Comparison of ENCODE assay signal across 21 cellular contexts in the genomic region with DNA sequence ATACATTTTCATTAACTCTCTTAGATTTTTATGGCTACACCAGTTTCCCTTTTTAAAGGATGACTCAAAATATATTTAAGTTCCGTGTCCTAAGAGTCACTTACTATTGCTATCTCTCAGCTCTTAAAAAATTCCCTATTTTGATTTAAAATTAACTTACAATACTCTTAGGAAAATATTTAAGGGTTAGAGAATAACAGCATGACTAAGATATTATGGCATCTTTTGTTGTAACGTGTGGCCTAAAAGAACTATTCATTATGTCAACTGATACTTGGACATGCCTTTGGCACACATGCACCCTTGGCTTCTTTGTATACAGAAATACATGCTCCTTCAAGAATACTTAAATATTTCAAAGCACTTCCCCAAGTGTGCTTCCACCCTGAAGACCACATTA. TPM values are rescaled to one million over a fixed set of nuclear protein-coding genes. Genes with fewer than 3 reads are reported as not detected.
DNase-seq lines count a peak whose midpoint lies in the region; ATAC-seq and TF ChIP-seq lines count a peak whose summit lies in the region.
"Had no signal": no experiment of that assay in that cellular context is flagged by ENCODE, and none has a peak within 500 bp of the region (broad histone marks: within the 10 kb centered on the region; RNA-seq: fewer than 3 reads in every experiment).

No MANE protein-coding gene starts in this region.

- no peak for ATAC-seq in activated naive CD4-positive, alpha-beta T cell treated with anti-CD3 and anti-CD28 coated beads, Interleukin-2, amount 50 U/mL, for 72 hours
- ATAC-seq: effector memory CD8-positive, alpha-beta T cell; lower lobe of right lung; natural killer cell; stimulated activated memory B cell treated with anti-CD40 and anti-IgM and Interleukin-4, amounts not matched to agents 10 μg/mL and 1 μg/mL and 100 μg/mL, for 72 hours; T-cell had no signal

- TF ChIP-seq CTCF in osteoblast (IDR thresholded peaks at IDR 0.05; ENCODE audit: extremely low read depth, low read depth, low read length), result no peak

- H3K9me3 ChIP-seq in adipocyte (ENCODE audit: control insufficient read depth, low read length) (no peaks in the 10 kb centered on the region), osteoblast (ENCODE audit: low read depth, low read length) (no peaks in the 10 kb centered on the region)
- H3K9me3 ChIP-seq: BLaER1, lower lobe of right lung, prostate gland, thyroid gland had no signal

- H3K36me3 ChIP-seq in adipocyte (ENCODE audit: control insufficient read depth, insufficient read depth, low read length, severe bottlenecking), result no peaks in the 10 kb centered on the region
- H3K36me3 ChIP-seq in osteoblast (ENCODE audit: insufficient read depth, low read length), result no peaks in the 10 kb centered on the region
- H3K36me3 ChIP-seq: BLaER1, lower lobe of right lung, prostate gland, thyroid gland had no signal

- no peak overlapping the region for H3K27ac ChIP-seq in osteoblast (ENCODE audit: low read depth, low read length)
- H3K27ac ChIP-seq: BLaER1, lower lobe of right lung, prostate gland, RWPE1, thyroid gland had no signal

- peak; percentile 22 for DNase-seq in ELR (ENCODE audit: low read depth)
- DNase-seq in adipocyte (ENCODE audit: low read depth), result peak; percentile 71
- DNase-seq in fibroblast of gingiva (ENCODE audit: low read depth), result peak; percentile 50
- DNase-seq in osteoblast (ENCODE audit: insufficient read length, low spot score, missing footprints), result peak; percentile 46
- no peak for DNase-seq in CD1c-positive myeloid dendritic cell (ENCODE audit: extremely low spot score)
- no peak for DNase-seq in activated naive CD4-positive, alpha-beta T cell treated with anti-CD3 and anti-CD28 coated beads, Interleukin-2, amount 50 U/mL, for 72 hours (ENCODE audit: low spot score in 2 of 2)
- no peak for DNase-seq in OCI-M2 (lab: John Stamatoyannopoulos, UW; ENCODE audit: unreplicated experiment)
- DNase-seq in NCI-H510A (lab: John Stamatoyannopoulos, UW), result no peak
- DNase-seq: activated CD4-positive, alpha-beta T cell treated with anti-CD3 and anti-CD28 coated beads, Interleukin-2, amount 50 U/mL, for 48 hours; activated T-cell treated with anti-CD3 and anti-CD28 coated beads, Interleukin-2, amount 50 U/mL, for 24 hours; effector memory CD8-positive, alpha-beta T cell; lower lobe of right lung; natural killer cell; NCI-H1436; NCI-H2227 treated with DMSO at 0.1 percent for 48 hours; T-cell; thyroid gland had no signal

- no peaks in the 10 kb centered on the region for H3K36me3 Mint-ChIP-seq in activated naive CD4-positive, alpha-beta T cell treated with anti-CD3 and anti-CD28 coated beads, Interleukin-2, amount 50 U/mL, for 72 hours
- H3K36me3 Mint-ChIP-seq: natural killer cell; stimulated activated memory B cell treated with anti-CD40 and anti-IgM and Interleukin-4, amounts not matched to agents 10 μg/mL and 1 μg/mL and 100 μg/mL, for 72 hours; T-cell had no signal

- peaks cover 0 to 5% of the 10 kb centered on the region in 2 donors for H3K9me3 Mint-ChIP-seq in activated naive CD4-positive, alpha-beta T cell treated with anti-CD3 and anti-CD28 coated beads, Interleukin-2, amount 50 U/mL, for 72 hours
- H3K9me3 Mint-ChIP-seq: activated T-cell treated with anti-CD3 and anti-CD28 coated beads, Interleukin-2, amount 50 U/mL, for 24 hours; natural killer cell had no signal

- H3K4me2 ChIP-seq in osteoblast (ENCODE audit: insufficient read depth, low read length), result no peak overlapping the region
- H3K4me2 ChIP-seq: BLaER1 had no signal

- peaks cover 5% of the 10 kb centered on the region for H3K4me1 ChIP-seq in adipocyte (ENCODE audit: control insufficient read depth, insufficient read depth, low read length)
- H3K4me1 ChIP-seq in osteoblast (ENCODE audit: insufficient read depth, low read length), result peaks cover 2% of the 10 kb centered on the region
- H3K4me1 ChIP-seq: BLaER1, lower lobe of right lung, prostate gland, thyroid gland had no signal

- no peaks in the 10 kb centered on the region for H3K79me2 ChIP-seq in osteoblast (ENCODE audit: insufficient read depth, low read length)

- no peak overlapping the region for H3K9ac ChIP-seq in adipocyte (ENCODE audit: low read length)
- H3K9ac ChIP-seq: BLaER1 had no signal

- H3K27me3 ChIP-seq in adipocyte (replicated peaks; ENCODE audit: control insufficient read depth, insufficient read depth, low read length) (no peaks in the 10 kb centered on the region), osteoblast (ENCODE audit: insufficient read depth, low read length) (no peaks in the 10 kb centered on the region)
- H3K27me3 ChIP-seq: BLaER1, thyroid gland had no signal

- H3K4me3 ChIP-seq in adipocyte (ENCODE audit: low read length) (no peak overlapping the region), osteoblast (ENCODE audit: insufficient read depth, low read length) (no peak overlapping the region)
- H3K4me3 ChIP-seq: BLaER1, lower lobe of right lung, prostate gland, thyroid gland had no signal

- H3K27ac Mint-ChIP-seq in activated naive CD4-positive, alpha-beta T cell treated with anti-CD3 and anti-CD28 coated beads, Interleukin-2, amount 50 U/mL, for 72 hours, result no peak overlapping the region
- H3K27ac Mint-ChIP-seq: activated T-cell treated with anti-CD3 and anti-CD28 coated beads, Interleukin-2, amount 50 U/mL, for 24 hours; effector memory CD8-positive, alpha-beta T cell; natural killer cell; stimulated activated memory B cell treated with anti-CD40 and anti-IgM and Interleukin-4, amounts not matched to agents 10 μg/mL and 1 μg/mL and 100 μg/mL, for 72 hours; T-cell had no signal

- H4K20me1 ChIP-seq in osteoblast (ENCODE audit: insufficient read depth, low read length), result no peaks in the 10 kb centered on the region
- H4K20me1 ChIP-seq: BLaER1 had no signal

- no peak overlapping the region for H2AFZ ChIP-seq in osteoblast (ENCODE audit: low read length)

RNA-seq across cellular contexts. Expression of a gene that starts 42.3 kb away (rescaled TPM):
- 0.59 and 0.72 TPM in 2 replicates for total RNA-seq in osteoblast
- total RNA-seq in activated naive CD4-positive, alpha-beta T cell treated with anti-CD3 and anti-CD28 coated beads, Interleukin-2, amount 50 U/mL, for 72 hours, result under 1 TPM; 0.25 to 0.43 TPM

Comparison
In these comparisons a context has a peak if more than half of its experiments do, and no peak if none do; other contexts are left out.
1. DNase-seq: peak in ELR (single experiment), adipocyte (single experiment), fibroblast of gingiva (single experiment) and osteoblast (single experiment); none in CD1c-positive myeloid dendritic cell (single experiment), activated naive CD4-positive, alpha-beta T cell treated with anti-CD3 and anti-CD28 coated beads, Interleukin-2, amount 50 U/mL, for 72 hours (0 of 2), OCI-M2 (single experiment) and NCI-H510A (single experiment).